Comparison of ENCODE assay signal across 18 cellular contexts in the genomic region with DNA sequence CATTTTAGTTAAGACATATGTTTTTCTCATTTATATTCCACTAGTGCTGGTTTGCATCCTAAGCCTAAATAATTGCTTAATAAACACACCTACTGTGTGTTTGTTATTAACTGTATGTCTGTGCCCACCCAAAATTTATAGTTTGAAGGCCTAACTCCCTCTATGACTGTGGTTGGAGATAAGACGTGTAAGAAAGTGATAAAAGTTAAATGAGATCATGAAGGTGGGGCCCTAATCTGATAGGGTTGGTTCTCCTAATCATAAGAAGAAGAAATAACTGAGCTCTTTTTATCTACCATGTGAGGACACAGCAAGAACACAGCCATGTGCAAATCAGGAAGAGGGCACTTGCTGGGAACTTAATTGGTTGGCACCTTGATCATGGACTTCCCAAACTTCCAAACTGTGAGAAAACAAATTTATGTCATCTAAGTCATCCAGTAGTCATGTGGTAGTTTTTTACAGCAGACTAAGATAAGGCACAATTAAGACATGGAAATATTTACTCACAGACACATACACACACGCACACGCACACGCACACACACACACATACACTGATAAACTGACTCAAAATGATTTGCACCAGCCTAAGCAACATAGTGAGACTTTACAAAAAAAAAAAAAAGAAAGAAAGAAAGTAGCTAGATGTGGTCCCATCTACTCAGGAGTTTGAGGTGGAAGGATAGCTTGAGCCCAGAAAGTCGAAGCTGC.
"Had no signal": no experiment of that assay in that cellular context is flagged by ENCODE, and none has a peak within 500 bp of the region (broad histone marks: within the 10 kb centered on the region; RNA-seq: fewer than 3 reads in every experiment).

No MANE protein-coding gene starts in this region.

- H3K27me3 ChIP-seq: MG63, Peyer's patch, SJCRH30 had no signal

- H3K4me3 ChIP-seq: MG63, PC-9, Peyer's patch, SJCRH30 had no signal

- H2AFZ ChIP-seq: PC-9 had no signal

- ATAC-seq: Right ventricle myocardium inferior, SK-N-SH treated with all-trans-retinoic acid at 6 μM for 48 hours had no signal

- H3K4me1 ChIP-seq: Peyer's patch had no signal

- H3K9me3 ChIP-seq: Peyer's patch, SJCRH30 had no signal

- H3K4me2 ChIP-seq: PC-9 had no signal

- H3K36me3 ChIP-seq: MG63, Peyer's patch, SJCRH30 had no signal

- H3K27ac ChIP-seq: PC-9, Peyer's patch, SJCRH30 had no signal

- DNase-seq: Karpas-422, KG1, MG63, NCI-H1092, NCI-H1105 treated with DMSO at 0.1 percent for 48 hours, NCI-H1436, NCI-H187, NCI-H2029, NCI-H2081 treated with DMSO at 0.1 percent for 48 hours, NCI-H2171, NCI-H524, NCI-H774, PC-9, Peyer's patch, SHP77 treated with DMSO at 0.1 percent for 48 hours, SJCRH30 had no signal
